12 cellular contexts compared by ENCODE assay signal in the genomic region with DNA sequence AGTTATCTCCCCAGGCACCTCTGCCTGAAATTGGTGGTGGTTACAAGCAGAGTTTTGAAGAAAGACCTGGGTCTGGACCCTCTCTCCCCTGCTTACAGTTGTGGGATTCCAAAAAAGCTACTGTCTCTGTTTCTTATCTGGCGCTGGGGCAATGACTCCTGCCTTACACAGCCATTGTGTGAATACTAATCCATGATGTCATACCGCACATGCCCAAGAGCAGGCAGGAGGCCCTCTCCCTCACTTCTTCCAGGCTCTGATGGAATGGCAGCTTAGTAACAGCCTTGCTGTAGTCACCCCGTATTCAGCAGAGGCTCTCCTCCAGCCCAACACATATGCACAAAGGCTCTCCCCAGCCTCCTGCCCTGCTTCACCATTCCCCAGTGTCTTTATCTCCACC.
DNase-seq lines count a peak whose midpoint lies in the region; ATAC-seq, FAIRE-seq and TF ChIP-seq lines count a peak whose summit lies in the region.
"Had no signal": no experiment of that assay in that cellular context is flagged by ENCODE, and none has a peak within 500 bp of the region (broad histone marks: within the 10 kb centered on the region; RNA-seq: fewer than 3 reads in every experiment).

No MANE protein-coding gene starts in this region.

- TF ChIP-seq CTCF in bronchial epithelial cell (IDR thresholded peaks at IDR 0.05; ENCODE audit: insufficient read depth, low read length, severe bottlenecking) (no peak), WTC11 (IDR thresholded peaks at IDR 0.05) (no peak)

- no peaks in the 10 kb centered on the region for H3K27me3 ChIP-seq in bronchial epithelial cell (ENCODE audit: control insufficient read depth, insufficient read depth, low read length)
- H3K27me3 ChIP-seq: esophagus squamous epithelium had no signal

- CTCF ChIA-PET in WTC11 (lab: Charles Lee) = interaction anchor here (0.7 kb wide), 1 partner anchor 123 kb away, joined by 3 read pairs; no protein-coding TSS in a partner anchor

- DNase-seq in T-helper 2 cell treated with Interferon-gamma antibody and Interleukin-4, amounts not matched to agents 5 μg/mL and 100 μg/mL, for 36 hours (ENCODE audit: low spot score) = no peak
- DNase-seq in T-helper 2 cell (no peak), bronchial epithelial cell (ENCODE audit: low read depth) (peak; percentile 62), NOMO-1 treated with DMSO at 0.1 percent for 48 hours (lab: John Stamatoyannopoulos, UW; ENCODE audit: unreplicated experiment) (no peak), substantia nigra (lab: John Stamatoyannopoulos, UW) (no peak), WTC11 (ENCODE audit: low spot score) (no peak)
- no peak for DNase-seq in natural killer cell treated with Interleukin-12 subunit alpha and Interleukin-12 subunit beta and Interleukin-15 and Interleukin-18, amount 100 ng/mL, for 72 hours (ENCODE audit: low spot score)
- DNase-seq: 8988T, esophagus squamous epithelium had no signal

- no peak overlapping the region for H3K4me3 ChIP-seq in bronchial epithelial cell (ENCODE audit: low read depth, low read length)
- H3K4me3 ChIP-seq: esophagus squamous epithelium, prostate gland had no signal

- H3K36me3 ChIP-seq in bronchial epithelial cell (ENCODE audit: control insufficient read depth, insufficient read depth, low read length) = no peaks in the 10 kb centered on the region
- H3K36me3 ChIP-seq: esophagus squamous epithelium, prostate gland had no signal

- FAIRE-seq in bronchial epithelial cell (lab: Jason Lieb, UNC) = peak; percentile 43

- no peak overlapping the region for H3K4me3 Mint-ChIP-seq in T-helper 2 cell treated with Interferon-gamma antibody and Interleukin-4, amounts not matched to agents 5 μg/mL and 100 μg/mL, for 36 hours
- no peak overlapping the region for H3K4me3 Mint-ChIP-seq in IgD-negative memory B cell
- H3K4me3 Mint-ChIP-seq in natural killer cell treated with Interleukin-12 subunit alpha and Interleukin-12 subunit beta and Interleukin-15 and Interleukin-18, amount 100 ng/mL, for 72 hours = peak overlapping the region; percentile 66
- H3K4me3 Mint-ChIP-seq in WTC11 = no peak overlapping the region
- H3K4me3 Mint-ChIP-seq: brain had no signal

- no peaks in the 10 kb centered on the region for H3K27me3 Mint-ChIP-seq in T-helper 2 cell treated with Interferon-gamma antibody and Interleukin-4, amounts not matched to agents 5 μg/mL and 100 μg/mL, for 36 hours (ENCODE audit: low read depth)
- H3K27me3 Mint-ChIP-seq in IgD-negative memory B cell = peaks cover 2% of the 10 kb centered on the region
- no peaks in the 10 kb centered on the region for H3K27me3 Mint-ChIP-seq in natural killer cell treated with Interleukin-12 subunit alpha and Interleukin-12 subunit beta and Interleukin-15 and Interleukin-18, amount 100 ng/mL, for 72 hours
- no peaks in the 10 kb centered on the region for H3K27me3 Mint-ChIP-seq in WTC11 (ENCODE audit: low read depth)

- H3K4me1 Mint-ChIP-seq in T-helper 2 cell treated with Interferon-gamma antibody and Interleukin-4, amounts not matched to agents 5 μg/mL and 100 μg/mL, for 36 hours (ENCODE audit: low read depth) = peaks cover 22% of the 10 kb centered on the region
- peaks cover 18 to 25% (median 24%) of the 10 kb centered on the region in 3 donors for H3K4me1 Mint-ChIP-seq in IgD-negative memory B cell
- peaks cover 64 to 69% of the 10 kb centered on the region in 2 donors for H3K4me1 Mint-ChIP-seq in natural killer cell treated with Interleukin-12 subunit alpha and Interleukin-12 subunit beta and Interleukin-15 and Interleukin-18, amount 100 ng/mL, for 72 hours (ENCODE audit: low read depth in 2 of 2)
- H3K4me1 Mint-ChIP-seq in WTC11 = peaks cover 7% of the 10 kb centered on the region

- POLR2A ChIA-PET in WTC11 (lab: Charles Lee) = no interaction called here

- no peaks in the 10 kb centered on the region for H3K36me3 Mint-ChIP-seq in T-helper 2 cell treated with Interferon-gamma antibody and Interleukin-4, amounts not matched to agents 5 μg/mL and 100 μg/mL, for 36 hours (ENCODE audit: low read depth)
- H3K36me3 Mint-ChIP-seq in IgD-negative memory B cell (peaks cover 1% of the 10 kb centered on the region), WTC11 (no peaks in the 10 kb centered on the region)
- no peaks in the 10 kb centered on the region for H3K36me3 Mint-ChIP-seq in natural killer cell treated with Interleukin-12 subunit alpha and Interleukin-12 subunit beta and Interleukin-15 and Interleukin-18, amount 100 ng/mL, for 72 hours
- H3K36me3 Mint-ChIP-seq: brain had no signal

- no peak overlapping the region for H3K27ac ChIP-seq in substantia nigra (ENCODE audit: low read depth, low read length, poor library complexity, severe bottlenecking)
- H3K27ac ChIP-seq: esophagus squamous epithelium, prostate gland had no signal

- H3K9me3 Mint-ChIP-seq in T-helper 2 cell treated with Interferon-gamma antibody and Interleukin-4, amounts not matched to agents 5 μg/mL and 100 μg/mL, for 36 hours = no peaks in the 10 kb centered on the region
- no peaks in the 10 kb centered on the region for H3K9me3 Mint-ChIP-seq in IgD-negative memory B cell
- H3K9me3 Mint-ChIP-seq in natural killer cell treated with Interleukin-12 subunit alpha and Interleukin-12 subunit beta and Interleukin-15 and Interleukin-18, amount 100 ng/mL, for 72 hours = no peaks in the 10 kb centered on the region
- peaks cover 2% of the 10 kb centered on the region; the same call in 1 of the 2 replicates for H3K9me3 Mint-ChIP-seq in WTC11

- H3K27ac Mint-ChIP-seq in T-helper 2 cell treated with Interferon-gamma antibody and Interleukin-4, amounts not matched to agents 5 μg/mL and 100 μg/mL, for 36 hours = peak overlapping the region; percentile 17
- H3K27ac Mint-ChIP-seq in IgD-negative memory B cell = peak overlapping the region in 2 of 3 donors; percentile 54 to 61
- peak overlapping the region; percentile 85 to 88 for H3K27ac Mint-ChIP-seq in natural killer cell treated with Interleukin-12 subunit alpha and Interleukin-12 subunit beta and Interleukin-15 and Interleukin-18, amount 100 ng/mL, for 72 hours
- H3K27ac Mint-ChIP-seq in WTC11 = no peak overlapping the region

- ATAC-seq in natural killer cell treated with Interleukin-12 subunit alpha and Interleukin-12 subunit beta and Interleukin-15 and Interleukin-18, amount 100 ng/mL, for 72 hours = no peak
- ATAC-seq in WTC11 = no peak

TF ChIP-seq in WTC11, 78 proteins besides CTCF, POLR2A, EP300 and RAD21 (continues in another document):
- TF ChIP-seq, protein P1, sequence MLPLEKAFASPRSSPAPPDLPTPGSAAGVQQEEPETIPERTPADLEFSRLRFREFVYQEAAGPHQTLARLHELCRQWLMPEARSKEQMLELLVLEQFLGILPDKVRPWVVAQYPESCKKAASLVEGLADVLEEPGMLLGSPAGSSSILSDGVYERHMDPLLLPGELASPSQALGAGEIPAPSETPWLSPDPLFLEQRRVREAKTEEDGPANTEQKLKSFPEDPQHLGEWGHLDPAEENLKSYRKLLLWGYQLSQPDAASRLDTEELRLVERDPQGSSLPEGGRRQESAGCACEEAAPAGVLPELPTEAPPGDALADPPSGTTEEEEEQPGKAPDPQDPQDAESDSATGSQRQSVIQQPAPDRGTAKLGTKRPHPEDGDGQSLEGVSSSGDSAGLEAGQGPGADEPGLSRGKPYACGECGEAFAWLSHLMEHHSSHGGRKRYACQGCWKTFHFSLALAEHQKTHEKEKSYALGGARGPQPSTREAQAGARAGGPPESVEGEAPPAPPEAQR (CRISPR knock-in tag; IDR thresholded peaks at IDR 0.05) = no peak
- TF ChIP-seq, protein P2, sequence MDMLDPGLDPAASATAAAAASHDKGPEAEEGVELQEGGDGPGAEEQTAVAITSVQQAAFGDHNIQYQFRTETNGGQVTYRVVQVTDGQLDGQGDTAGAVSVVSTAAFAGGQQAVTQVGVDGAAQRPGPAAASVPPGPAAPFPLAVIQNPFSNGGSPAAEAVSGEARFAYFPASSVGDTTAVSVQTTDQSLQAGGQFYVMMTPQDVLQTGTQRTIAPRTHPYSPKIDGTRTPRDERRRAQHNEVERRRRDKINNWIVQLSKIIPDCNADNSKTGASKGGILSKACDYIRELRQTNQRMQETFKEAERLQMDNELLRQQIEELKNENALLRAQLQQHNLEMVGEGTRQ (CRISPR knock-in tag; IDR thresholded peaks at IDR 0.05) = no peak
- TF ChIP-seq MYBL2 (CRISPR knock-in tag; IDR thresholded peaks at IDR 0.05) (no peak), ETV6 (CRISPR knock-in tag; IDR thresholded peaks at IDR 0.05) (no peak), CREB1 (CRISPR knock-in tag; IDR thresholded peaks at IDR 0.05) (no peak), OVOL2 (CRISPR knock-in tag; IDR thresholded peaks at IDR 0.05; ENCODE audit: borderline replicate concordance) (no peak), GTF2I (CRISPR knock-in tag; conservative IDR thresholded peaks at IDR 0.05) (no peak), ZNF232 (CRISPR knock-in tag; IDR thresholded peaks at IDR 0.05) (no peak)
- TF ChIP-seq, protein P3, sequence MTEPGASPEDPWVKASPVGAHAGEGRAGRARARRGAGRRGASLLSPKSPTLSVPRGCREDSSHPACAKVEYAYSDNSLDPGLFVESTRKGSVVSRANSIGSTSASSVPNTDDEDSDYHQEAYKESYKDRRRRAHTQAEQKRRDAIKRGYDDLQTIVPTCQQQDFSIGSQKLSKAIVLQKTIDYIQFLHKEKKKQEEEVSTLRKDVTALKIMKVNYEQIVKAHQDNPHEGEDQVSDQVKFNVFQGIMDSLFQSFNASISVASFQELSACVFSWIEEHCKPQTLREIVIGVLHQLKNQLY (CRISPR knock-in tag; IDR thresholded peaks at IDR 0.05) = no peak
- TF ChIP-seq, protein P4, sequence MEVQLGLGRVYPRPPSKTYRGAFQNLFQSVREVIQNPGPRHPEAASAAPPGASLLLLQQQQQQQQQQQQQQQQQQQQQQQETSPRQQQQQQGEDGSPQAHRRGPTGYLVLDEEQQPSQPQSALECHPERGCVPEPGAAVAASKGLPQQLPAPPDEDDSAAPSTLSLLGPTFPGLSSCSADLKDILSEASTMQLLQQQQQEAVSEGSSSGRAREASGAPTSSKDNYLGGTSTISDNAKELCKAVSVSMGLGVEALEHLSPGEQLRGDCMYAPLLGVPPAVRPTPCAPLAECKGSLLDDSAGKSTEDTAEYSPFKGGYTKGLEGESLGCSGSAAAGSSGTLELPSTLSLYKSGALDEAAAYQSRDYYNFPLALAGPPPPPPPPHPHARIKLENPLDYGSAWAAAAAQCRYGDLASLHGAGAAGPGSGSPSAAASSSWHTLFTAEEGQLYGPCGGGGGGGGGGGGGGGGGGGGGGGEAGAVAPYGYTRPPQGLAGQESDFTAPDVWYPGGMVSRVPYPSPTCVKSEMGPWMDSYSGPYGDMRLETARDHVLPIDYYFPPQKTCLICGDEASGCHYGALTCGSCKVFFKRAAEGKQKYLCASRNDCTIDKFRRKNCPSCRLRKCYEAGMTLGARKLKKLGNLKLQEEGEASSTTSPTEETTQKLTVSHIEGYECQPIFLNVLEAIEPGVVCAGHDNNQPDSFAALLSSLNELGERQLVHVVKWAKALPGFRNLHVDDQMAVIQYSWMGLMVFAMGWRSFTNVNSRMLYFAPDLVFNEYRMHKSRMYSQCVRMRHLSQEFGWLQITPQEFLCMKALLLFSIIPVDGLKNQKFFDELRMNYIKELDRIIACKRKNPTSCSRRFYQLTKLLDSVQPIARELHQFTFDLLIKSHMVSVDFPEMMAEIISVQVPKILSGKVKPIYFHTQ (CRISPR knock-in tag; IDR thresholded peaks at IDR 0.05) = no peak
